ENCODE assay signal across 1 cellular context in the genomic region with DNA sequence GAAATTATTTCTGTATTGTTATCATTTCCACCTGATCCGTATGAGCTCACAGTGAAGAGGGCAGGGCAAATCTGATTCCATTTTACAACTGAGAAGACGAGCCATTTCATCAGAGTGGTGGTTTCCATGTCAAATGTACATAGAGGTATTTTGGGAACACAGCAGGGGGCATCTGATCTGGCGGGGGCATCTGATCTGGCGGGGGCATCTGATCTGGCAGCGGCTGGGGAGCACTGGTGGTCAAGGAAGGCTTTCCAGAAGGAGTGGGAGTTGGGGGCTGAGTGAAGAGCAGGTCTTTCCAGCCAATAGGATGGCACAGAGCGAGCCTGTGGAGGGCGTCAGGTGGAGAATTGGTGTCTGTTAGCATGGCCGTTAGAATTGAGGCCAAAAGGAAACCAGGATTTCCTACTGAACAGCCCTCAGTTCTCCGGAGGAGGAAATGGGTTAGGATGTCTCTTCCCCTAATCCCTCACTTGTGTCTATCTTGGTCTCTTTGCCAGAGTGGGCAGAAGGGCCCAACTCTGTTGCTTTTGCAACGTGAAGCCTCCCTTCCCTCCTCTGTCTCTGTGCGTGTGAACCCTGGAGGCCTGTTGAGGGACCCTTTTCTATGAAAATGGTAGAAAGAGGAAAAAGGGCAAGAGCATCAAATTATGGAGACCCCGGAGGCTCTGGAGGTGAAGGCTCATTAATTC.
TF ChIP-seq lines count a peak whose summit lies in the region.

No MANE protein-coding gene starts in this region.

TF ChIP-seq in K562, 482 proteins besides CTCF, POLR2A, EP300 and RAD21 (continued from another document and continues in another):
- TF ChIP-seq, protein P1, sequence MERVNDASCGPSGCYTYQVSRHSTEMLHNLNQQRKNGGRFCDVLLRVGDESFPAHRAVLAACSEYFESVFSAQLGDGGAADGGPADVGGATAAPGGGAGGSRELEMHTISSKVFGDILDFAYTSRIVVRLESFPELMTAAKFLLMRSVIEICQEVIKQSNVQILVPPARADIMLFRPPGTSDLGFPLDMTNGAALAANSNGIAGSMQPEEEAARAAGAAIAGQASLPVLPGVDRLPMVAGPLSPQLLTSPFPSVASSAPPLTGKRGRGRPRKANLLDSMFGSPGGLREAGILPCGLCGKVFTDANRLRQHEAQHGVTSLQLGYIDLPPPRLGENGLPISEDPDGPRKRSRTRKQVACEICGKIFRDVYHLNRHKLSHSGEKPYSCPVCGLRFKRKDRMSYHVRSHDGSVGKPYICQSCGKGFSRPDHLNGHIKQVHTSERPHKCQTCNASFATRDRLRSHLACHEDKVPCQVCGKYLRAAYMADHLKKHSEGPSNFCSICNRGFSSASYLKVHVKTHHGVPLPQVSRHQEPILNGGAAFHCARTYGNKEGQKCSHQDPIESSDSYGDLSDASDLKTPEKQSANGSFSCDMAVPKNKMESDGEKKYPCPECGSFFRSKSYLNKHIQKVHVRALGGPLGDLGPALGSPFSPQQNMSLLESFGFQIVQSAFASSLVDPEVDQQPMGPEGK (CRISPR knock-in tag; IDR thresholded peaks at IDR 0.05; ENCODE audit: borderline replicate concordance) = no peak
- TF ChIP-seq DMBX1 (CRISPR knock-in tag; IDR thresholded peaks at IDR 0.05; ENCODE audit: borderline replicate concordance) (peak; percentile 97), ZNF253 (CRISPR knock-in tag; conservative IDR thresholded peaks at IDR 0.05) (no peak; the same call in 1 of the 2 replicates), IRF2 (CRISPR knock-in tag; IDR thresholded peaks at IDR 0.05) (no peak), SMC3 (conservative IDR thresholded peaks at IDR 0.05; ENCODE audit: insufficient read depth, low read depth, low read length) (no peak), BCL6 (CRISPR knock-in tag; IDR thresholded peaks at IDR 0.05) (peak; percentile 87), ZSCAN32 (CRISPR knock-in tag; IDR thresholded peaks at IDR 0.05) (0 out of 2 replicates have a peak, but pooled peaks have one; percentile 7), ZNF445 (CRISPR knock-in tag; IDR thresholded peaks at IDR 0.05; ENCODE audit: low read depth) (0 out of 2 replicates have a peak, but pooled peaks have one; percentile 53), CBFB (CRISPR knock-in tag; IDR thresholded peaks at IDR 0.05) (no peak), PHB2 (IDR thresholded peaks at IDR 0.05; ENCODE audit: low read depth) (no peak), ZNF780A (CRISPR knock-in tag; IDR thresholded peaks at IDR 0.05) (no peak), NFATC3 (IDR thresholded peaks at IDR 0.05) (no peak), ZNF174 (CRISPR knock-in tag; IDR thresholded peaks at IDR 0.05) (no peak; the same call in 1 of the 2 replicates), PTTG1 (tag; IDR thresholded peaks at IDR 0.05; ENCODE audit: low read depth) (peak; percentile 93), HOXB6 (CRISPR knock-in tag; IDR thresholded peaks at IDR 0.05; ENCODE audit: borderline replicate concordance) (no peak), PRPF4 (IDR thresholded peaks at IDR 0.05; ENCODE audit: insufficient read depth, low read depth, low read length, poor library complexity, severe bottlenecking) (no peak), TCF3 (CRISPR knock-in tag; IDR thresholded peaks at IDR 0.05) (no peak), LEF1 (IDR thresholded peaks at IDR 0.05) (no peak)
- TF ChIP-seq, protein P2, sequence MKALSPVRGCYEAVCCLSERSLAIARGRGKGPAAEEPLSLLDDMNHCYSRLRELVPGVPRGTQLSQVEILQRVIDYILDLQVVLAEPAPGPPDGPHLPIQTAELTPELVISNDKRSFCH (CRISPR knock-in tag; IDR thresholded peaks at IDR 0.05) = peak; percentile 76; the same call in 1 of the 2 replicates
- TF ChIP-seq, protein P2 (tag; IDR thresholded peaks at IDR 0.05) = peak; percentile 97
- TF ChIP-seq, protein P3, sequence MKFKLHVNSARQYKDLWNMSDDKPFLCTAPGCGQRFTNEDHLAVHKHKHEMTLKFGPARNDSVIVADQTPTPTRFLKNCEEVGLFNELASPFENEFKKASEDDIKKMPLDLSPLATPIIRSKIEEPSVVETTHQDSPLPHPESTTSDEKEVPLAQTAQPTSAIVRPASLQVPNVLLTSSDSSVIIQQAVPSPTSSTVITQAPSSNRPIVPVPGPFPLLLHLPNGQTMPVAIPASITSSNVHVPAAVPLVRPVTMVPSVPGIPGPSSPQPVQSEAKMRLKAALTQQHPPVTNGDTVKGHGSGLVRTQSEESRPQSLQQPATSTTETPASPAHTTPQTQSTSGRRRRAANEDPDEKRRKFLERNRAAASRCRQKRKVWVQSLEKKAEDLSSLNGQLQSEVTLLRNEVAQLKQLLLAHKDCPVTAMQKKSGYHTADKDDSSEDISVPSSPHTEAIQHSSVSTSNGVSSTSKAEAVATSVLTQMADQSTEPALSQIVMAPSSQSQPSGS (CRISPR knock-in tag; IDR thresholded peaks at IDR 0.05) = no peak
- TF ChIP-seq, protein P4, sequence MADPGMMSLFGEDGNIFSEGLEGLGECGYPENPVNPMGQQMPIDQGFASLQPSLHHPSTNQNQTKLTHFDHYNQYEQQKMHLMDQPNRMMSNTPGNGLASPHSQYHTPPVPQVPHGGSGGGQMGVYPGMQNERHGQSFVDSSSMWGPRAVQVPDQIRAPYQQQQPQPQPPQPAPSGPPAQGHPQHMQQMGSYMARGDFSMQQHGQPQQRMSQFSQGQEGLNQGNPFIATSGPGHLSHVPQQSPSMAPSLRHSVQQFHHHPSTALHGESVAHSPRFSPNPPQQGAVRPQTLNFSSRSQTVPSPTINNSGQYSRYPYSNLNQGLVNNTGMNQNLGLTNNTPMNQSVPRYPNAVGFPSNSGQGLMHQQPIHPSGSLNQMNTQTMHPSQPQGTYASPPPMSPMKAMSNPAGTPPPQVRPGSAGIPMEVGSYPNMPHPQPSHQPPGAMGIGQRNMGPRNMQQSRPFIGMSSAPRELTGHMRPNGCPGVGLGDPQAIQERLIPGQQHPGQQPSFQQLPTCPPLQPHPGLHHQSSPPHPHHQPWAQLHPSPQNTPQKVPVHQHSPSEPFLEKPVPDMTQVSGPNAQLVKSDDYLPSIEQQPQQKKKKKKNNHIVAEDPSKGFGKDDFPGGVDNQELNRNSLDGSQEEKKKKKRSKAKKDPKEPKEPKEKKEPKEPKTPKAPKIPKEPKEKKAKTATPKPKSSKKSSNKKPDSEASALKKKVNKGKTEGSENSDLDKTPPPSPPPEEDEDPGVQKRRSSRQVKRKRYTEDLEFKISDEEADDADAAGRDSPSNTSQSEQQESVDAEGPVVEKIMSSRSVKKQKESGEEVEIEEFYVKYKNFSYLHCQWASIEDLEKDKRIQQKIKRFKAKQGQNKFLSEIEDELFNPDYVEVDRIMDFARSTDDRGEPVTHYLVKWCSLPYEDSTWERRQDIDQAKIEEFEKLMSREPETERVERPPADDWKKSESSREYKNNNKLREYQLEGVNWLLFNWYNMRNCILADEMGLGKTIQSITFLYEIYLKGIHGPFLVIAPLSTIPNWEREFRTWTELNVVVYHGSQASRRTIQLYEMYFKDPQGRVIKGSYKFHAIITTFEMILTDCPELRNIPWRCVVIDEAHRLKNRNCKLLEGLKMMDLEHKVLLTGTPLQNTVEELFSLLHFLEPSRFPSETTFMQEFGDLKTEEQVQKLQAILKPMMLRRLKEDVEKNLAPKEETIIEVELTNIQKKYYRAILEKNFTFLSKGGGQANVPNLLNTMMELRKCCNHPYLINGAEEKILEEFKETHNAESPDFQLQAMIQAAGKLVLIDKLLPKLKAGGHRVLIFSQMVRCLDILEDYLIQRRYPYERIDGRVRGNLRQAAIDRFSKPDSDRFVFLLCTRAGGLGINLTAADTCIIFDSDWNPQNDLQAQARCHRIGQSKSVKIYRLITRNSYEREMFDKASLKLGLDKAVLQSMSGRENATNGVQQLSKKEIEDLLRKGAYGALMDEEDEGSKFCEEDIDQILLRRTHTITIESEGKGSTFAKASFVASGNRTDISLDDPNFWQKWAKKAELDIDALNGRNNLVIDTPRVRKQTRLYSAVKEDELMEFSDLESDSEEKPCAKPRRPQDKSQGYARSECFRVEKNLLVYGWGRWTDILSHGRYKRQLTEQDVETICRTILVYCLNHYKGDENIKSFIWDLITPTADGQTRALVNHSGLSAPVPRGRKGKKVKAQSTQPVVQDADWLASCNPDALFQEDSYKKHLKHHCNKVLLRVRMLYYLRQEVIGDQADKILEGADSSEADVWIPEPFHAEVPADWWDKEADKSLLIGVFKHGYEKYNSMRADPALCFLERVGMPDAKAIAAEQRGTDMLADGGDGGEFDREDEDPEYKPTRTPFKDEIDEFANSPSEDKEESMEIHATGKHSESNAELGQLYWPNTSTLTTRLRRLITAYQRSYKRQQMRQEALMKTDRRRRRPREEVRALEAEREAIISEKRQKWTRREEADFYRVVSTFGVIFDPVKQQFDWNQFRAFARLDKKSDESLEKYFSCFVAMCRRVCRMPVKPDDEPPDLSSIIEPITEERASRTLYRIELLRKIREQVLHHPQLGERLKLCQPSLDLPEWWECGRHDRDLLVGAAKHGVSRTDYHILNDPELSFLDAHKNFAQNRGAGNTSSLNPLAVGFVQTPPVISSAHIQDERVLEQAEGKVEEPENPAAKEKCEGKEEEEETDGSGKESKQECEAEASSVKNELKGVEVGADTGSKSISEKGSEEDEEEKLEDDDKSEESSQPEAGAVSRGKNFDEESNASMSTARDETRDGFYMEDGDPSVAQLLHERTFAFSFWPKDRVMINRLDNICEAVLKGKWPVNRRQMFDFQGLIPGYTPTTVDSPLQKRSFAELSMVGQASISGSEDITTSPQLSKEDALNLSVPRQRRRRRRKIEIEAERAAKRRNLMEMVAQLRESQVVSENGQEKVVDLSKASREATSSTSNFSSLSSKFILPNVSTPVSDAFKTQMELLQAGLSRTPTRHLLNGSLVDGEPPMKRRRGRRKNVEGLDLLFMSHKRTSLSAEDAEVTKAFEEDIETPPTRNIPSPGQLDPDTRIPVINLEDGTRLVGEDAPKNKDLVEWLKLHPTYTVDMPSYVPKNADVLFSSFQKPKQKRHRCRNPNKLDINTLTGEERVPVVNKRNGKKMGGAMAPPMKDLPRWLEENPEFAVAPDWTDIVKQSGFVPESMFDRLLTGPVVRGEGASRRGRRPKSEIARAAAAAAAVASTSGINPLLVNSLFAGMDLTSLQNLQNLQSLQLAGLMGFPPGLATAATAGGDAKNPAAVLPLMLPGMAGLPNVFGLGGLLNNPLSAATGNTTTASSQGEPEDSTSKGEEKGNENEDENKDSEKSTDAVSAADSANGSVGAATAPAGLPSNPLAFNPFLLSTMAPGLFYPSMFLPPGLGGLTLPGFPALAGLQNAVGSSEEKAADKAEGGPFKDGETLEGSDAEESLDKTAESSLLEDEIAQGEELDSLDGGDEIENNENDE (IDR thresholded peaks at IDR 0.05; ENCODE audit: low read depth, low read length) = no peak
- TF ChIP-seq, protein P5, sequence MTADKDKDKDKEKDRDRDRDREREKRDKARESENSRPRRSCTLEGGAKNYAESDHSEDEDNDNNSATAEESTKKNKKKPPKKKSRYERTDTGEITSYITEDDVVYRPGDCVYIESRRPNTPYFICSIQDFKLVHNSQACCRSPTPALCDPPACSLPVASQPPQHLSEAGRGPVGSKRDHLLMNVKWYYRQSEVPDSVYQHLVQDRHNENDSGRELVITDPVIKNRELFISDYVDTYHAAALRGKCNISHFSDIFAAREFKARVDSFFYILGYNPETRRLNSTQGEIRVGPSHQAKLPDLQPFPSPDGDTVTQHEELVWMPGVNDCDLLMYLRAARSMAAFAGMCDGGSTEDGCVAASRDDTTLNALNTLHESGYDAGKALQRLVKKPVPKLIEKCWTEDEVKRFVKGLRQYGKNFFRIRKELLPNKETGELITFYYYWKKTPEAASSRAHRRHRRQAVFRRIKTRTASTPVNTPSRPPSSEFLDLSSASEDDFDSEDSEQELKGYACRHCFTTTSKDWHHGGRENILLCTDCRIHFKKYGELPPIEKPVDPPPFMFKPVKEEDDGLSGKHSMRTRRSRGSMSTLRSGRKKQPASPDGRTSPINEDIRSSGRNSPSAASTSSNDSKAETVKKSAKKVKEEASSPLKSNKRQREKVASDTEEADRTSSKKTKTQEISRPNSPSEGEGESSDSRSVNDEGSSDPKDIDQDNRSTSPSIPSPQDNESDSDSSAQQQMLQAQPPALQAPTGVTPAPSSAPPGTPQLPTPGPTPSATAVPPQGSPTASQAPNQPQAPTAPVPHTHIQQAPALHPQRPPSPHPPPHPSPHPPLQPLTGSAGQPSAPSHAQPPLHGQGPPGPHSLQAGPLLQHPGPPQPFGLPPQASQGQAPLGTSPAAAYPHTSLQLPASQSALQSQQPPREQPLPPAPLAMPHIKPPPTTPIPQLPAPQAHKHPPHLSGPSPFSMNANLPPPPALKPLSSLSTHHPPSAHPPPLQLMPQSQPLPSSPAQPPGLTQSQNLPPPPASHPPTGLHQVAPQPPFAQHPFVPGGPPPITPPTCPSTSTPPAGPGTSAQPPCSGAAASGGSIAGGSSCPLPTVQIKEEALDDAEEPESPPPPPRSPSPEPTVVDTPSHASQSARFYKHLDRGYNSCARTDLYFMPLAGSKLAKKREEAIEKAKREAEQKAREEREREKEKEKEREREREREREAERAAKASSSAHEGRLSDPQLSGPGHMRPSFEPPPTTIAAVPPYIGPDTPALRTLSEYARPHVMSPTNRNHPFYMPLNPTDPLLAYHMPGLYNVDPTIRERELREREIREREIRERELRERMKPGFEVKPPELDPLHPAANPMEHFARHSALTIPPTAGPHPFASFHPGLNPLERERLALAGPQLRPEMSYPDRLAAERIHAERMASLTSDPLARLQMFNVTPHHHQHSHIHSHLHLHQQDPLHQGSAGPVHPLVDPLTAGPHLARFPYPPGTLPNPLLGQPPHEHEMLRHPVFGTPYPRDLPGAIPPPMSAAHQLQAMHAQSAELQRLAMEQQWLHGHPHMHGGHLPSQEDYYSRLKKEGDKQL (CRISPR knock-in tag; IDR thresholded peaks at IDR 0.05; ENCODE audit: borderline replicate concordance) = no peak
- TF ChIP-seq, protein P6, sequence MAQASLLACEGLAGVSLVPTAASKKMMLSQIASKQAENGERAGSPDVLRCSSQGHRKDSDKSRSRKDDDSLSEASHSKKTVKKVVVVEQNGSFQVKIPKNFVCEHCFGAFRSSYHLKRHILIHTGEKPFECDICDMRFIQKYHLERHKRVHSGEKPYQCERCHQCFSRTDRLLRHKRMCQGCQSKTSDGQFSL (CRISPR knock-in tag; IDR thresholded peaks at IDR 0.05) = no peak
- TF ChIP-seq, protein P6 (tag; IDR thresholded peaks at IDR 0.05) = peak in 1 of 2 experiments; percentile 95; a peak in 2 of 4 replicates
